ENCODE assay signal across 9 cellular contexts in the genomic region with DNA sequence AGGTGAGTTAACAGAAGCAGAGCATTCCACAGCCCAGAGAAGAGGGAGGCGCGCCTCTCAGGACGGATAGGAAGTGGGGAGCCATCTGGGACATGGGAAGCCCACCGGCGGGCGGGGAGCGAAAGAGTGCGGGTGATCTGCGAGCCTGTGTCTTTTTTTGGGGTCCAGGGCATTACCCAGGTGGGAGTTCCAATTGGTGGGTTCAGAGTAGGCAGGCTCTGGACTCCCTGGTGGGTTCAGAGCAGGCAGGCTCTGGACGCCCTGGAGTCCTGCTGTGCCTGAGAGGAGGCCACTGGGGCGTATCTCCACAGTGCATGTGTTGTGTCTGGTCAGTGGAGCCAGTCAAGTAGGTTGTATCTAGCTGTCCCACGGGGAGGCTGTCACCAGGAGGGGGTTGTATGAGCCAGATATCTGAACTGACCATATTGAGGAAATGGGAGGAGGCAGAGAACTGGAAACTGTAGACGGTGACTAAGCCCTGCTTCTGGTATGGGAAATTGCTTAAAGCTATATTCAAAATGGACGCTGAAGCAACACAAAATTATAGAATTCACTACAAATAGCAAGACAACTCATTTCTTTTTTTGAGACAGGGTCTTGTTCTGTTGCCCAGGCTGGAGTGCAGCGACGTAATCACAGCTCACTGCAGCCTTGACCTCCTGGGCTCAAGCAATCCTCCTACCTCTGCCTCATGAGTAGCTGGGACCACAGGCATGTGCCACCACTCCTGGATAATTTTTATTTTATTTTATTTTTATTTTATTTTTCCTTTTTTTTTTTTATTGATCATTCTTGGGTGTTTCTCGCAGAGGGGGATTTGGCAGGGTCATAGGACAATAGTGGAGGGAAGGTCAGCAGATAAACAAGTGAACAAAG. TPM values are rescaled to one million over a fixed set of nuclear protein-coding genes. Genes with fewer than 3 reads are reported as not detected.
DNase-seq lines count a peak whose midpoint lies in the region; ATAC-seq and TF ChIP-seq lines count a peak whose summit lies in the region.
"Had no signal": no experiment of that assay in that cellular context is flagged by ENCODE, and none has a peak within 500 bp of the region (broad histone marks: within the 10 kb centered on the region; RNA-seq: fewer than 3 reads in every experiment).

No MANE protein-coding gene starts in this region.

- no peak for ATAC-seq in left lobe of liver
- ATAC-seq in omental fat pad (ENCODE audit: low FRiP score) = no peak
- ATAC-seq: body of pancreas had no signal

- no peaks in the 10 kb centered on the region for H3K9me3 Mint-ChIP-seq in chondrocyte (ENCODE audit: low read depth)

- peak overlapping the region; percentile 84 for H3K27ac Mint-ChIP-seq in chondrocyte (ENCODE audit: unreplicated experiment)

- DNase-seq in CD1c-positive myeloid dendritic cell (ENCODE audit: extremely low spot score) (peak; percentile 72), GM20000 (ENCODE audit: low spot score) (peak; percentile 72), HPDE6-E6E7 (ENCODE audit: extremely low spot score) (peak; percentile 27), chondrocyte (ENCODE audit: low spot score) (no peak), stromal cell of bone marrow (ENCODE audit: low read depth) (peak; percentile 47), left lobe of liver (ENCODE audit: low spot score) (no peak), omental fat pad (ENCODE audit: low spot score) (no peak), cerebellum (ENCODE audit: low spot score) (no peak)

- H3K4me1 Mint-ChIP-seq in chondrocyte (ENCODE audit: low read depth) = peaks cover 9% of the 10 kb centered on the region

- no peak overlapping the region for H3K4me3 Mint-ChIP-seq in chondrocyte (ENCODE audit: unreplicated experiment)

- no peaks in the 10 kb centered on the region for H3K36me3 Mint-ChIP-seq in chondrocyte (ENCODE audit: low read depth)

- no peaks in the 10 kb centered on the region for H3K27me3 Mint-ChIP-seq in chondrocyte (ENCODE audit: low read depth)

- TF ChIP-seq CTCF in GM20000 (IDR thresholded peaks at IDR 0.05; ENCODE audit: extremely low read depth, missing control alignments) (no peak), chondrocyte (IDR thresholded peaks at IDR 0.05) (peak; percentile 40), omental fat pad (IDR thresholded peaks at IDR 0.05) (no peak)

RNA-seq across cellular contexts. Expression of a gene that starts 34.5 kb away (rescaled TPM):
- total RNA-seq in chondrocyte = 8.7 to 23.1 TPM (median 23.1 TPM) in 3 replicates
- 1.2 TPM for total RNA-seq in left lobe of liver
- 10 to 100 TPM in 2 of 4 donors, 1 to 10 TPM in 2; 4.1 to 18.9 (median 12.3) TPM for total RNA-seq in omental fat pad
- total RNA-seq in cerebellum = 24.8 TPM

Comparison
In these comparisons a context has a peak if more than half of its experiments do, and no peak if none do; other contexts are left out.
1. DNase-seq: peak in CD1c-positive myeloid dendritic cell (single experiment), GM20000 (single experiment), HPDE6-E6E7 (single experiment) and stromal cell of bone marrow (single experiment); none in chondrocyte (single experiment), left lobe of liver (single experiment), omental fat pad (single experiment) and cerebellum (single experiment).